In genomic region chr15:61084944-61085367, GRCh38 we compare ENCODE assay signal across 11 cellular contexts.
DNase-seq lines count a peak whose midpoint lies in the region; ATAC-seq and TF ChIP-seq lines count a peak whose summit lies in the region.
"Had no signal": no experiment of that assay in that cellular context is flagged by ENCODE, and none has a peak within 500 bp of the region (broad histone marks: within the 10 kb centered on the region; RNA-seq: fewer than 3 reads in every experiment).

No MANE protein-coding gene starts in this region.

- TF ChIP-seq CTCF in GM20000 (IDR thresholded peaks at IDR 0.05; ENCODE audit: extremely low read depth, missing control alignments) (no peak), astrocyte of the spinal cord (IDR thresholded peaks at IDR 0.05; ENCODE audit: low read depth, low read length) (no peak), neural crest cell (conservative IDR thresholded peaks at IDR 0.05) (no peak), tibial artery (IDR thresholded peaks at IDR 0.05) (no peak)

- intact Hi-C loops in tibial artery (cut with DNase I; ENCODE audit: low total_unique reads) = no loop called here

- in situ Hi-C loops in astrocyte of the spinal cord (cut with HindIII; ENCODE audit: low sequenced_read_pairs) = no loop called here

- no peak overlapping the region for H3K27ac Mint-ChIP-seq in neural crest cell (ENCODE audit: unreplicated experiment)

- no peak overlapping the region for H3K27ac ChIP-seq in tibial artery
- H3K27ac ChIP-seq: SJSA1 had no signal

- peaks cover 18% of the 10 kb centered on the region for H3K4me1 Mint-ChIP-seq in neural crest cell

- H3K27me3 ChIP-seq in tibial artery = no peaks in the 10 kb centered on the region
- H3K27me3 ChIP-seq: SJSA1 had no signal

- no peaks in the 10 kb centered on the region for H3K36me3 ChIP-seq in tibial artery
- H3K36me3 ChIP-seq: SJSA1 had no signal

- ATAC-seq in GM21717 (IDR thresholded peaks at IDR 0.05; ENCODE audit: unreplicated experiment) = no peak
- ATAC-seq: activated T-cell treated with anti-CD3 and anti-CD28 coated beads, Interleukin-2, amount 50 U/mL, for 4 hours had no signal

- H3K4me3 ChIP-seq in astrocyte of the spinal cord (ENCODE audit: low read depth, low read length) = no peak overlapping the region
- H3K4me3 ChIP-seq in tibial artery = no peak overlapping the region
- H3K4me3 ChIP-seq: SJSA1 had no signal

- no peaks in the 10 kb centered on the region for H3K9me3 Mint-ChIP-seq in neural crest cell
- H3K9me3 Mint-ChIP-seq: activated T-cell treated with anti-CD3 and anti-CD28 coated beads, Interleukin-2, amount 50 U/mL, for 4 hours had no signal

- no peak overlapping the region for H3K4me3 Mint-ChIP-seq in neural crest cell
- H3K4me3 Mint-ChIP-seq: activated T-cell treated with anti-CD3 and anti-CD28 coated beads, Interleukin-2, amount 50 U/mL, for 4 hours had no signal

- no peaks in the 10 kb centered on the region for H3K9me3 ChIP-seq in tibial artery
- H3K9me3 ChIP-seq: SJSA1 had no signal

- peak; percentile 28 for DNase-seq in GM20000 (ENCODE audit: low spot score)
- DNase-seq in NCI-H146 (lab: John Stamatoyannopoulos, UW) = peak; percentile 69
- peak; percentile 17 for DNase-seq in astrocyte of the spinal cord (ENCODE audit: low read depth, low spot score)
- peak; percentile 2 for DNase-seq in neural crest cell (ENCODE audit: low read depth, low spot score)
- no peak for DNase-seq in NCI-H446 (lab: John Stamatoyannopoulos, UW)
- no peak for DNase-seq in NCI-H226
- DNase-seq in tibial artery = no peak
- DNase-seq: activated T-cell treated with anti-CD3 and anti-CD28 coated beads, Interleukin-2, amount 50 U/mL, for 4 hours; small intestine had no signal

- peaks cover 5% of the 10 kb centered on the region for H3K27me3 Mint-ChIP-seq in neural crest cell (ENCODE audit: low read depth)

- H3K36me3 Mint-ChIP-seq in neural crest cell (ENCODE audit: low read depth) = no peaks in the 10 kb centered on the region

- H3K4me1 ChIP-seq in tibial artery = no peaks in the 10 kb centered on the region
- H3K4me1 ChIP-seq: SJSA1 had no signal

Comparison
In these comparisons a context has a peak if more than half of its experiments do, and no peak if none do; other contexts are left out.
1. DNase-seq: peak in GM20000 (single experiment), NCI-H146 (single experiment), astrocyte of the spinal cord (single experiment) and neural crest cell (single experiment); none in NCI-H446 (0 of 2), NCI-H226 (single experiment) and tibial artery (0 of 2).